ENCODE assay signal across 1 cellular context in the genomic region with DNA sequence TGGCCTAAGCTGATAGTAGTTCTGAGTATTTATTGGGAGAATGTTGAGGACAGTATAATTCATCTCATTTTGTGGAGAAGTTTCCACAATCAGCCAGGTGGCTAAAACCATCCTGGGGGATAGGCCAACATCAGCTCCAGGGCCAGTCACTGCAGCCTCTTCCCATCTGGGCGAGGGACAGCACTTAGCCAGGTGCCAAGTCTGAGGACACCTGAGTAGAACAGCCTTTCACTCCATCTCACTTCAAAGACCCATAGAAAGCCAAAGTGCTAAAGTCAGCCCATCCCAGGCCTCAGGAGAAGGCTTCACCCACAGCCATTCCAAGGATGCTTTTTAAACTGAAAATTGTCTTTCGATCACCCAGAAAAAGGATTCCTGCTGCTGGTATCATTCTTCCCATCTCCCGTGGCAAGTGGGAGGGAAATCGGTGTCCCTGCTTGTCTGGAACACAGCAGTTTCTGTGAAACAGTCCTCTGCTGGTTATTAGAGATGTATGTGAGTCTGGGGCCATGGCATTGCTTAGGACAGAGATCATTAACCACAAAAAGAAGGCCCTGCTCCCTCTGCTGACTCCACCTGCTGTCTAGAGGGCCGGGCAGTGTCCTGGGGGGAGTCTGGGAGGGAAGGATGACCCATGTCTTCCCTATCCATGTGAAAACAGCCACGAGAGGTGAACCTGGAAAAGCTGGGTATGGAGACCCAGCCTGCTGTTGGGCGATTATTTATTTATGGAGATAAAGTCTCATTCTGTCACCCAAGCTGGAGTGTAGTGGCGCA.
TF ChIP-seq lines count a peak whose summit lies in the region.

No MANE protein-coding gene starts in this region.

TF ChIP-seq in WTC11, 78 proteins besides CTCF, POLR2A, EP300 and RAD21:
- TF ChIP-seq NFATC4 (CRISPR knock-in tag; IDR thresholded peaks at IDR 0.05) (no peak), KAT7 (CRISPR knock-in tag; IDR thresholded peaks at IDR 0.05; ENCODE audit: borderline replicate concordance) (no peak), MYBL2 (CRISPR knock-in tag; IDR thresholded peaks at IDR 0.05) (no peak)
- TF ChIP-seq, protein P1, sequence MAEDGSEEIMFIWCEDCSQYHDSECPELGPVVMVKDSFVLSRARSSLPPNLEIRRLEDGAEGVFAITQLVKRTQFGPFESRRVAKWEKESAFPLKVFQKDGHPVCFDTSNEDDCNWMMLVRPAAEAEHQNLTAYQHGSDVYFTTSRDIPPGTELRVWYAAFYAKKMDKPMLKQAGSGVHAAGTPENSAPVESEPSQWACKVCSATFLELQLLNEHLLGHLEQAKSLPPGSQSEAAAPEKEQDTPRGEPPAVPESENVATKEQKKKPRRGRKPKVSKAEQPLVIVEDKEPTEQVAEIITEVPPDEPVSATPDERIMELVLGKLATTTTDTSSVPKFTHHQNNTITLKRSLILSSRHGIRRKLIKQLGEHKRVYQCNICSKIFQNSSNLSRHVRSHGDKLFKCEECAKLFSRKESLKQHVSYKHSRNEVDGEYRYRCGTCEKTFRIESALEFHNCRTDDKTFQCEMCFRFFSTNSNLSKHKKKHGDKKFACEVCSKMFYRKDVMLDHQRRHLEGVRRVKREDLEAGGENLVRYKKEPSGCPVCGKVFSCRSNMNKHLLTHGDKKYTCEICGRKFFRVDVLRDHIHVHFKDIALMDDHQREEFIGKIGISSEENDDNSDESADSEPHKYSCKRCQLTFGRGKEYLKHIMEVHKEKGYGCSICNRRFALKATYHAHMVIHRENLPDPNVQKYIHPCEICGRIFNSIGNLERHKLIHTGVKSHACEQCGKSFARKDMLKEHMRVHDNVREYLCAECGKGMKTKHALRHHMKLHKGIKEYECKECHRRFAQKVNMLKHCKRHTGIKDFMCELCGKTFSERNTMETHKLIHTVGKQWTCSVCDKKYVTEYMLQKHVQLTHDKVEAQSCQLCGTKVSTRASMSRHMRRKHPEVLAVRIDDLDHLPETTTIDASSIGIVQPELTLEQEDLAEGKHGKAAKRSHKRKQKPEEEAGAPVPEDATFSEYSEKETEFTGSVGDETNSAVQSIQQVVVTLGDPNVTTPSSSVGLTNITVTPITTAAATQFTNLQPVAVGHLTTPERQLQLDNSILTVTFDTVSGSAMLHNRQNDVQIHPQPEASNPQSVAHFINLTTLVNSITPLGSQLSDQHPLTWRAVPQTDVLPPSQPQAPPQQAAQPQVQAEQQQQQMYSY (CRISPR knock-in tag; IDR thresholded peaks at IDR 0.05): no peak
- TF ChIP-seq, protein P2, sequence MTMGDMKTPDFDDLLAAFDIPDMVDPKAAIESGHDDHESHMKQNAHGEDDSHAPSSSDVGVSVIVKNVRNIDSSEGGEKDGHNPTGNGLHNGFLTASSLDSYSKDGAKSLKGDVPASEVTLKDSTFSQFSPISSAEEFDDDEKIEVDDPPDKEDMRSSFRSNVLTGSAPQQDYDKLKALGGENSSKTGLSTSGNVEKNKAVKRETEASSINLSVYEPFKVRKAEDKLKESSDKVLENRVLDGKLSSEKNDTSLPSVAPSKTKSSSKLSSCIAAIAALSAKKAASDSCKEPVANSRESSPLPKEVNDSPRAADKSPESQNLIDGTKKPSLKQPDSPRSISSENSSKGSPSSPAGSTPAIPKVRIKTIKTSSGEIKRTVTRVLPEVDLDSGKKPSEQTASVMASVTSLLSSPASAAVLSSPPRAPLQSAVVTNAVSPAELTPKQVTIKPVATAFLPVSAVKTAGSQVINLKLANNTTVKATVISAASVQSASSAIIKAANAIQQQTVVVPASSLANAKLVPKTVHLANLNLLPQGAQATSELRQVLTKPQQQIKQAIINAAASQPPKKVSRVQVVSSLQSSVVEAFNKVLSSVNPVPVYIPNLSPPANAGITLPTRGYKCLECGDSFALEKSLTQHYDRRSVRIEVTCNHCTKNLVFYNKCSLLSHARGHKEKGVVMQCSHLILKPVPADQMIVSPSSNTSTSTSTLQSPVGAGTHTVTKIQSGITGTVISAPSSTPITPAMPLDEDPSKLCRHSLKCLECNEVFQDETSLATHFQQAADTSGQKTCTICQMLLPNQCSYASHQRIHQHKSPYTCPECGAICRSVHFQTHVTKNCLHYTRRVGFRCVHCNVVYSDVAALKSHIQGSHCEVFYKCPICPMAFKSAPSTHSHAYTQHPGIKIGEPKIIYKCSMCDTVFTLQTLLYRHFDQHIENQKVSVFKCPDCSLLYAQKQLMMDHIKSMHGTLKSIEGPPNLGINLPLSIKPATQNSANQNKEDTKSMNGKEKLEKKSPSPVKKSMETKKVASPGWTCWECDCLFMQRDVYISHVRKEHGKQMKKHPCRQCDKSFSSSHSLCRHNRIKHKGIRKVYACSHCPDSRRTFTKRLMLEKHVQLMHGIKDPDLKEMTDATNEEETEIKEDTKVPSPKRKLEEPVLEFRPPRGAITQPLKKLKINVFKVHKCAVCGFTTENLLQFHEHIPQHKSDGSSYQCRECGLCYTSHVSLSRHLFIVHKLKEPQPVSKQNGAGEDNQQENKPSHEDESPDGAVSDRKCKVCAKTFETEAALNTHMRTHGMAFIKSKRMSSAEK (CRISPR knock-in tag; IDR thresholded peaks at IDR 0.05; ENCODE audit: borderline replicate concordance): no peak
- TF ChIP-seq, protein P3, sequence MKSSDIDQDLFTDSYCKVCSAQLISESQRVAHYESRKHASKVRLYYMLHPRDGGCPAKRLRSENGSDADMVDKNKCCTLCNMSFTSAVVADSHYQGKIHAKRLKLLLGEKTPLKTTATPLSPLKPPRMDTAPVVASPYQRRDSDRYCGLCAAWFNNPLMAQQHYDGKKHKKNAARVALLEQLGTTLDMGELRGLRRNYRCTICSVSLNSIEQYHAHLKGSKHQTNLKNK (CRISPR knock-in tag; IDR thresholded peaks at IDR 0.05): no peak
- TF ChIP-seq, protein P4, sequence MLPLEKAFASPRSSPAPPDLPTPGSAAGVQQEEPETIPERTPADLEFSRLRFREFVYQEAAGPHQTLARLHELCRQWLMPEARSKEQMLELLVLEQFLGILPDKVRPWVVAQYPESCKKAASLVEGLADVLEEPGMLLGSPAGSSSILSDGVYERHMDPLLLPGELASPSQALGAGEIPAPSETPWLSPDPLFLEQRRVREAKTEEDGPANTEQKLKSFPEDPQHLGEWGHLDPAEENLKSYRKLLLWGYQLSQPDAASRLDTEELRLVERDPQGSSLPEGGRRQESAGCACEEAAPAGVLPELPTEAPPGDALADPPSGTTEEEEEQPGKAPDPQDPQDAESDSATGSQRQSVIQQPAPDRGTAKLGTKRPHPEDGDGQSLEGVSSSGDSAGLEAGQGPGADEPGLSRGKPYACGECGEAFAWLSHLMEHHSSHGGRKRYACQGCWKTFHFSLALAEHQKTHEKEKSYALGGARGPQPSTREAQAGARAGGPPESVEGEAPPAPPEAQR (CRISPR knock-in tag; IDR thresholded peaks at IDR 0.05): no peak
